In the genomic region with DNA sequence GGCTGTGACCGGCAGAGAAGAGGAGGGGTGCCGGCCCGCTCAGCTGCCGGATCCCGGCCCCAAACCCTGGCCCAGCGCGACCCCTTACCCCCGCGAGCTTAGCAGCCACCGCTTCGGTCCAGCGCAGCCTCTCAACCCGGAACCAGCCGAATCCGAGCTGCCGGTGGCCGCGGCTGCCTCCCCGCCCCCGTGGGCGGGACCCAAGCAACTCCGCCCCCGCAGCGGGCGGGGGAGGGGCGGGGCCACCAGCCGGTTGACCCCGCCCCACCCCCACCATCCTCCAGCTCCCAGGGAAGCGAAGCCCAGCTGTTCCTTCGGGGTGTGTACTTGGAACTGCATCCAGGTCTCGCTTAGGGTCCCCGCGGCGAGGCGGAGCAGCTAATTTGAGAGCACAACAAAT, we compare ENCODE assay signal across 8 cellular contexts. TPM values are rescaled to one million over a fixed set of nuclear protein-coding genes. Genes with fewer than 3 reads are reported as not detected.
DNase-seq lines count a peak whose midpoint lies in the region; ATAC-seq and TF ChIP-seq lines count a peak whose summit lies in the region.

TRIM62 (minus strand) TSS at position 138 of the 400 bp plus-strand sequence. CDS start 611 bp downstream, outside the sequence.

- POLR2A ChIA-PET in HEK293T (lab: Yijun Ruan, JAX), result interaction anchor here (1.4 to 2.2 kb wide), 3 partner anchors 9 to 55 kb away, joined by 4 to 21 read pairs (median 6); no protein-coding TSS in a partner anchor

- under 1% methylated on average over 35 of the region's 35 CpGs for WGBS in right cardiac atrium

- TF ChIP-seq CTCF in uterus (IDR thresholded peaks at IDR 0.05), result peak in 1 of 4 experiments; percentile 20

- H3K4me3 ChIP-seq in right cardiac atrium (ENCODE audit: low read length) (peak within 1 kb of the TSS; percentile 84), rectal smooth muscle tissue (ENCODE audit: low read length) (peak within 1 kb of the TSS; percentile 84), uterus (peak within 1 kb of the TSS; percentile 59 to 76)

- CTCF ChIA-PET in HEK293T (lab: Yijun Ruan, JAX), result interaction anchor here (0.5 to 1.4 kb wide), 4 partner anchors 15 to 319 kb away, joined by 3 to 5 read pairs (median 4); no protein-coding TSS in a partner anchor

- H3K4me1 ChIP-seq in right cardiac atrium (ENCODE audit: control insufficient read depth, insufficient read depth, low read length) (peaks cover 4% of the 10 kb centered on the region), rectal smooth muscle tissue (ENCODE audit: control insufficient read depth, insufficient read depth, low read length) (no peaks in the 10 kb centered on the region), uterus (no peaks in the 10 kb centered on the region)

- H3K27ac ChIP-seq in angular gyrus (ENCODE audit: low read depth, low read length) (peak within 1 kb of the TSS; percentile 43), right cardiac atrium (ENCODE audit: low read length) (peak within 1 kb of the TSS; percentile 25), rectal smooth muscle tissue (ENCODE audit: low read depth, low read length) (peak within 1 kb of the TSS; percentile 53), uterus (peak within 1 kb of the TSS; percentile 82 to 85)

- H3K36me3 ChIP-seq in rectal smooth muscle tissue (ENCODE audit: control insufficient read depth, insufficient read depth, low read length) (no peaks in the 10 kb centered on the region), uterus (no peaks in the 10 kb centered on the region)

- H3K27me3 ChIP-seq in right cardiac atrium (ENCODE audit: control insufficient read depth, insufficient read depth) (no peaks in the 10 kb centered on the region), rectal smooth muscle tissue (ENCODE audit: control insufficient read depth, insufficient read depth, low read length) (no peaks in the 10 kb centered on the region), uterus (no peaks in the 10 kb centered on the region)

- peak; percentile 92 to 93 for ATAC-seq in right cardiac atrium

- H3K9me3 ChIP-seq in right cardiac atrium (ENCODE audit: control insufficient read depth, low read length) (no peaks in the 10 kb centered on the region), uterus (no peaks in the 10 kb centered on the region)

- TF ChIP-seq POLR2A in uterus (IDR thresholded peaks at IDR 0.05), result peak in 1 of 2 donors; percentile 54

- intact Hi-C loops in right cardiac atrium (cut with DNase I) (no loop called here), uterus (cut with DNase I; ENCODE audit: low total_unique reads) (no loop called here)

- DNase-seq in DMS153 treated with DMSO at 0.1 percent for 48 hours (lab: John Stamatoyannopoulos, UW; ENCODE audit: unreplicated experiment) (peak; percentile 82), HEK293T (ENCODE audit: extremely low spot score) (peak; percentile 99), NCI-H1436 (lab: John Stamatoyannopoulos, UW) (peak; percentile 76), T-helper 2 cell (peak; percentile 47 to 78 (median 65)), right cardiac atrium (peak; percentile 91 to 96 (median 95)), uterus (peak; percentile 90 to 92)

- peak within 1 kb of the TSS; percentile 26 for H3K9ac ChIP-seq in rectal smooth muscle tissue (ENCODE audit: low read length)

TF ChIP-seq in HEK293T, 16 proteins besides CTCF, POLR2A, EP300 and RAD21:
- TF ChIP-seq SP1 (IDR thresholded peaks at IDR 0.05) (peak; percentile 96), FOXM1 (IDR thresholded peaks at IDR 0.05; ENCODE audit: borderline replicate concordance) (no peak)

RNA-seq across cellular contexts. Expression of gene TRIM62, which starts in this region (rescaled TPM):
- total RNA-seq in right cardiac atrium (1 to 10 TPM; 2.2 to 4.4 (median 3.2) TPM), uterus (1 to 10 TPM in 2 of 4 donors, under 1 TPM in 2; 0.26 to 9.4 (median 1.4) TPM)
- polyA plus RNA-seq in right cardiac atrium, result 1.8 TPM

Comparison
In these comparisons a context has a peak if more than half of its experiments do, and no peak if none do; other contexts are left out.
1. Peak in every context shown above with its lines: DNase-seq, ATAC-seq, H3K4me3 ChIP-seq and H3K27ac ChIP-seq.
2. H3K27ac ChIP-seq: peak in every context shown above with its lines; median percentile 84 in uterus; 53 in rectal smooth muscle tissue; 43 in angular gyrus; 25 in right cardiac atrium.